18 cellular contexts compared by ENCODE assay signal in genomic region chr20:17676378-17676759, GRCh38. TPM values are rescaled to one million over a fixed set of nuclear protein-coding genes. Genes with fewer than 3 reads are reported as not detected.
DNase-seq lines count a peak whose midpoint lies in the region; ATAC-seq, FAIRE-seq and TF ChIP-seq lines count a peak whose summit lies in the region.
"Had no signal": no experiment of that assay in that cellular context is flagged by ENCODE, and none has a peak within 500 bp of the region (broad histone marks: within the 10 kb centered on the region; RNA-seq: fewer than 3 reads in every experiment).

No MANE protein-coding gene starts in this region.

- H3K27me3 ChIP-seq in RWPE2 (ENCODE audit: insufficient read depth, poor library complexity, severe bottlenecking) = no peaks in the 10 kb centered on the region
- H3K27me3 ChIP-seq in endodermal cell (ENCODE audit: control insufficient read depth, insufficient read depth, low read length, poor library complexity, severe bottlenecking) = no peaks in the 10 kb centered on the region
- no peaks in the 10 kb centered on the region for H3K27me3 ChIP-seq in pancreas
- H3K27me3 ChIP-seq in H9 (ENCODE audit: insufficient read depth, low read length) = no peaks in the 10 kb centered on the region
- H3K27me3 ChIP-seq: BLaER1 had no signal

- H3K4me3 ChIP-seq in RWPE2 (ENCODE audit: severe bottlenecking) (no peak overlapping the region), endodermal cell (ENCODE audit: low read length) (no peak overlapping the region), pancreas (no peak overlapping the region)
- H3K4me3 ChIP-seq: BLaER1 had no signal

- peaks cover 69% of the 10 kb centered on the region for H3K36me3 ChIP-seq in RWPE2 (ENCODE audit: low read depth)
- peaks cover 70% of the 10 kb centered on the region for H3K36me3 ChIP-seq in endodermal cell (ENCODE audit: control insufficient read depth, insufficient read depth, low read length)
- peaks cover 0 to 16% (median 0%) of the 10 kb centered on the region in 3 donors for H3K36me3 ChIP-seq in pancreas

- no peak overlapping the region for H2AK5ac ChIP-seq in H9 (ENCODE audit: insufficient read length, low read length)

- no peak overlapping the region for H3K14ac ChIP-seq in H9 (ENCODE audit: insufficient read depth, low read length)

- no peak for FAIRE-seq in pancreas (lab: Jason Lieb, UNC)
- FAIRE-seq: GM18507 had no signal

- H3K79me1 ChIP-seq in H9 (ENCODE audit: insufficient read depth, low read depth, low read length, poor library complexity, severe bottlenecking) = peaks cover 20% of the 10 kb centered on the region

- no peak overlapping the region for H2BK15ac ChIP-seq in H9 (ENCODE audit: low read depth, low read length)

- H2AFZ ChIP-seq in H9 (ENCODE audit: low read length) = no peak overlapping the region

- H3K4me1 Mint-ChIP-seq in CD14-positive monocyte (peaks cover 56% of the 10 kb centered on the region), endodermal cell (peaks cover 38% of the 10 kb centered on the region), H9 (peaks cover 30 to 31% of the 10 kb centered on the region in 2 experiments)

- WGBS in endodermal cell (ENCODE audit: insufficient coverage in 1 of 2, insufficient read length in 1 of 2), 2 experiments = 94% methylated on average over 4 of the region's 4 CpGs; no CpG with 5 or more reads in 1 of the 2 experiments
- WGBS in pancreas, 2 donors = 30 to 41% methylated on average over 4 of the region's 4 CpGs
- WGBS in H9 (ENCODE audit: extremely low coverage, insufficient read length, low lambda C conversion rate) = no CpG with 5 or more reads among the region's 4 CpGs

- no peak overlapping the region for H3K4me2 ChIP-seq in H9 (ENCODE audit: insufficient read depth, insufficient read length, low read length)
- H3K4me2 ChIP-seq: BLaER1 had no signal

- no peaks in the 10 kb centered on the region for H4K20me1 ChIP-seq in H9 (ENCODE audit: control insufficient read depth, insufficient read depth, insufficient read length)

- H3K27ac ChIP-seq in RWPE2 (ENCODE audit: poor library complexity, severe bottlenecking) = no peak overlapping the region
- no peak overlapping the region for H3K27ac ChIP-seq in endodermal cell (ENCODE audit: low read depth, low read length)
- H3K27ac ChIP-seq in pancreas = peak overlapping the region; percentile 30 to 96 (median 34)
- no peak overlapping the region for H3K27ac ChIP-seq in H9 (ENCODE audit: insufficient read length, low read depth, low read length)
- H3K27ac ChIP-seq: BLaER1 had no signal

- no peaks in the 10 kb centered on the region for H3K9me3 Mint-ChIP-seq in CD14-positive monocyte
- H3K9me3 Mint-ChIP-seq in endodermal cell = no peaks in the 10 kb centered on the region
- H3K9me3 Mint-ChIP-seq in H9 = no peaks in the 10 kb centered on the region

- no peak overlapping the region for H3T11ph ChIP-seq in H9 (ENCODE audit: low read length)

- no peak for DNase-seq in CD14-positive monocyte (ENCODE audit: low spot score)
- DNase-seq in RWPE2 (ENCODE audit: low spot score) = peak; percentile 20
- DNase-seq in endodermal cell = no peak
- DNase-seq in pancreas = peak in 1 of 6 donors; percentile 10
- DNase-seq in SIG-M5 treated with dmso at 0.1 percent for 504 hours (lab: John Stamatoyannopoulos, UW; ENCODE audit: unreplicated experiment) = no peak
- no peak for DNase-seq in NK-92 treated with Interleukin-12 subunit alpha and Interleukin-12 subunit beta, amount 100 ng/mL, for 24 hours (lab: John Stamatoyannopoulos, UW)
- DNase-seq in H9 = no peak
- no peak for DNase-seq in UCSD-AML1 (lab: John Stamatoyannopoulos, UW; ENCODE audit: unreplicated experiment)
- DNase-seq: 8988T, DMS153, HCEC 1CT, NCI-H1436 treated with DMSO at 0.1 percent for 48 hours, NCI-H2081 treated with DMSO at 0.1 percent for 48 hours, NCI-H2227 treated with DMSO at 0.1 percent for 48 hours, NCI-H526 had no signal

- H3K27me3 Mint-ChIP-seq in CD14-positive monocyte (ENCODE audit: low read depth in 3 of 3) = no peaks in the 10 kb centered on the region
- no peaks in the 10 kb centered on the region for H3K27me3 Mint-ChIP-seq in endodermal cell (ENCODE audit: insufficient read depth)
- no peaks in the 10 kb centered on the region for H3K27me3 Mint-ChIP-seq in H9 (ENCODE audit: low read depth)

- no peak overlapping the region for H3K23ac ChIP-seq in H9 (ENCODE audit: insufficient read length, low read depth, low read length)

- H3K79me2 ChIP-seq in H9 (ENCODE audit: insufficient read depth, low read length) = peaks cover 40% of the 10 kb centered on the region

- H4K5ac ChIP-seq in H9 (ENCODE audit: insufficient read length, low read depth, low read length) = no peak overlapping the region

- H4K8ac ChIP-seq in H9 (replicated peaks; ENCODE audit: insufficient read length, low read depth, low read length) = no peak overlapping the region

- H3K27ac Mint-ChIP-seq in CD14-positive monocyte = peak overlapping the region in 4 of 7 donors; percentile 18 to 77 (median 42)
- H3K27ac Mint-ChIP-seq in endodermal cell = peak overlapping the region; percentile 61
- 0 out of 7 replicates have a peak overlapping the region, but pooled peaks of 1 of the 3 experiments have one; percentile 49 for H3K27ac Mint-ChIP-seq in H9

- no peak overlapping the region for H3K56ac ChIP-seq in H9 (ENCODE audit: insufficient read length, low read depth, low read length)

- H3K4ac ChIP-seq in H9 (ENCODE audit: low read depth, low read length) = no peak overlapping the region

- peaks cover 7% of the 10 kb centered on the region for H3K4me1 ChIP-seq in RWPE2 (ENCODE audit: insufficient read depth, poor library complexity, severe bottlenecking)
- peaks cover 26% of the 10 kb centered on the region for H3K4me1 ChIP-seq in endodermal cell (ENCODE audit: control insufficient read depth, insufficient read depth, low read length)
- H3K4me1 ChIP-seq in pancreas = peaks cover 50 to 69% (median 53%) of the 10 kb centered on the region in 3 donors
- peaks cover 6% of the 10 kb centered on the region; the same call in 1 of the 2 replicates for H3K4me1 ChIP-seq in H9 (ENCODE audit: insufficient read depth, low read length)

- H3K4me3 Mint-ChIP-seq in CD14-positive monocyte (no peak overlapping the region), endodermal cell (no peak overlapping the region), H9 (no peak overlapping the region)

- H3K36me3 Mint-ChIP-seq in CD14-positive monocyte (peaks cover 43 to 53% of the 10 kb centered on the region in 2 donors), endodermal cell (ENCODE audit: low read depth) (peaks cover 52% of the 10 kb centered on the region), H9 (ENCODE audit: insufficient read depth in 1 of 3, low read depth in 3 of 3) (peaks cover 17 to 39% (median 30%) of the 10 kb centered on the region in 3 experiments)

- no peak overlapping the region for H2BK120ac ChIP-seq in H9 (ENCODE audit: low read depth, low read length, poor library complexity, severe bottlenecking)

- TF ChIP-seq CTCF in CD14-positive monocyte (IDR thresholded peaks at IDR 0.05) (no peak), RWPE2 (IDR thresholded peaks at IDR 0.05; ENCODE audit: poor library complexity, severe bottlenecking) (no peak), endodermal cell (conservative IDR thresholded peaks at IDR 0.05) (no peak), pancreas (IDR thresholded peaks at IDR 0.05) (no peak), H9 (conservative IDR thresholded peaks at IDR 0.05) (no peak)

- H2BK5ac ChIP-seq in H9 (ENCODE audit: insufficient read length, low read length) = no peak overlapping the region

- H4K91ac ChIP-seq in H9 (ENCODE audit: insufficient read length, low read depth, low read length) = no peak overlapping the region

- peaks cover 3% of the 10 kb centered on the region for H3K23me2 ChIP-seq in H9 (ENCODE audit: insufficient read length, low read depth, low read length, poor library complexity, severe bottlenecking)

- intact Hi-C loops in CD14-positive monocyte (cut with micrococcal nuclease) (no loop called here), pancreas (cut with DNase I) (no loop called here)

- H3K9me3 ChIP-seq in RWPE2 (ENCODE audit: severe bottlenecking) (no peaks in the 10 kb centered on the region), endodermal cell (ENCODE audit: control insufficient read depth, low read length) (no peaks in the 10 kb centered on the region), pancreas (no peaks in the 10 kb centered on the region), H9 (ENCODE audit: control insufficient read depth, low read depth, low read length) (no peaks in the 10 kb centered on the region)
- H3K9me3 ChIP-seq: BLaER1 had no signal

- H3K9ac ChIP-seq in endodermal cell (ENCODE audit: extremely low read depth, low read length, poor library complexity, severe bottlenecking) (no peak overlapping the region), H9 (ENCODE audit: extremely low read depth, insufficient read length, low read length) (no peak overlapping the region)
- H3K9ac ChIP-seq: BLaER1 had no signal

- no peak overlapping the region for H3K18ac ChIP-seq in H9 (ENCODE audit: insufficient read length, low read depth, low read length)

- no peak overlapping the region for H2BK20ac ChIP-seq in H9 (ENCODE audit: low read depth, low read length, poor library complexity, severe bottlenecking)

- no peak overlapping the region for H2BK12ac ChIP-seq in H9 (ENCODE audit: insufficient read length, low read depth, low read length)

- ATAC-seq in RWPE2 (ENCODE audit: low read depth) (no peak), pancreas (no peak)

RNA-seq across cellular contexts. Expression of gene RRBP1, which starts 5.7 kb away (rescaled TPM):
- polyA plus RNA-seq in CD14-positive monocyte (1 to 10 TPM; 4.7 to 7.5 TPM), pancreas (100 to 1,000 TPM; 170 to 269 TPM)
- total RNA-seq in endodermal cell (100 to 1,000 TPM; 191 to 212 TPM), pancreas (100 to 1,000 TPM; 339 to 442 (median 354) TPM), H9 (2021) (89.8 and 97.8 TPM in 2 replicates)
- 54.2 TPM for polyA plus RNA-seq in endodermal cell (2013, experiment 1 of 2)
- 58.4 TPM for polyA plus RNA-seq in endodermal cell (2013, experiment 2 of 2)

RNA-seq across cellular contexts. Expression of gene BANF2, which starts 23.4 kb away (rescaled TPM):
- not detected for polyA plus RNA-seq in CD14-positive monocyte
- total RNA-seq in endodermal cell = not detected
- polyA plus RNA-seq in endodermal cell (2013, experiment 1 of 2) = not detected
- polyA plus RNA-seq in endodermal cell (2013, experiment 2 of 2) = not detected
- total RNA-seq in pancreas = 1 to 10 TPM in 5 of 6 donors, under 1 TPM in 1; 0.88 to 6.4 (median 2.0) TPM
- 1 to 10 TPM in 1 of 2 donors, under 1 TPM in 1; 0.59 to 1.3 TPM for polyA plus RNA-seq in pancreas
- total RNA-seq in H9 (2021) = not detected in 2 replicates
- total RNA-seq: HT1080 had no signal

Comparison
In these comparisons a context has a peak if more than half of its experiments do, and no peak if none do; other contexts are left out.
1. H3K27ac ChIP-seq: peak in pancreas (4 of 4); none in RWPE2 (single experiment), endodermal cell (single experiment) and H9 (single experiment).